In the genomic region with DNA sequence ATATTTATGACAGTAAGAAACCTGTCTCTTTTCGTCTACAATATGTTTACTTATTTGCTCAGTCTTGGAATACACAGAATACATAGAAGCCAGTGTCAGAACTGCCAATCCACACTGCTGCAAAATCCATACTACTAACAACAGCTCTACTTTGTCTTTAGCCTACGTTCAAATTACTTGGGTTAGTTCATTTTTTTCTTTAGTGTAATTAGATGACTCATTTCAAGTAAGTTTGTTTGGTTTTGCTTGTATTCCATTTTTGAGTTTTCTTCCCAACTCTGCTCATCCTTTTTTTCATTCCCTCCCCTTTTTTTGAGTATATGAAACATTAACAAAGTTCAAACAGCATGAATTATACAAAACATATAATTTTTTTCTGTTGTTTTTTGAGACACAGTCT, we compare ENCODE assay signal across 1 cellular context.
TF ChIP-seq lines count a peak whose summit lies in the region.

No MANE protein-coding gene starts in this region.

TF ChIP-seq in GM23338, 12 proteins besides CTCF, POLR2A, EP300 and RAD21 (continued from another document):
- TF ChIP-seq, protein P1, sequence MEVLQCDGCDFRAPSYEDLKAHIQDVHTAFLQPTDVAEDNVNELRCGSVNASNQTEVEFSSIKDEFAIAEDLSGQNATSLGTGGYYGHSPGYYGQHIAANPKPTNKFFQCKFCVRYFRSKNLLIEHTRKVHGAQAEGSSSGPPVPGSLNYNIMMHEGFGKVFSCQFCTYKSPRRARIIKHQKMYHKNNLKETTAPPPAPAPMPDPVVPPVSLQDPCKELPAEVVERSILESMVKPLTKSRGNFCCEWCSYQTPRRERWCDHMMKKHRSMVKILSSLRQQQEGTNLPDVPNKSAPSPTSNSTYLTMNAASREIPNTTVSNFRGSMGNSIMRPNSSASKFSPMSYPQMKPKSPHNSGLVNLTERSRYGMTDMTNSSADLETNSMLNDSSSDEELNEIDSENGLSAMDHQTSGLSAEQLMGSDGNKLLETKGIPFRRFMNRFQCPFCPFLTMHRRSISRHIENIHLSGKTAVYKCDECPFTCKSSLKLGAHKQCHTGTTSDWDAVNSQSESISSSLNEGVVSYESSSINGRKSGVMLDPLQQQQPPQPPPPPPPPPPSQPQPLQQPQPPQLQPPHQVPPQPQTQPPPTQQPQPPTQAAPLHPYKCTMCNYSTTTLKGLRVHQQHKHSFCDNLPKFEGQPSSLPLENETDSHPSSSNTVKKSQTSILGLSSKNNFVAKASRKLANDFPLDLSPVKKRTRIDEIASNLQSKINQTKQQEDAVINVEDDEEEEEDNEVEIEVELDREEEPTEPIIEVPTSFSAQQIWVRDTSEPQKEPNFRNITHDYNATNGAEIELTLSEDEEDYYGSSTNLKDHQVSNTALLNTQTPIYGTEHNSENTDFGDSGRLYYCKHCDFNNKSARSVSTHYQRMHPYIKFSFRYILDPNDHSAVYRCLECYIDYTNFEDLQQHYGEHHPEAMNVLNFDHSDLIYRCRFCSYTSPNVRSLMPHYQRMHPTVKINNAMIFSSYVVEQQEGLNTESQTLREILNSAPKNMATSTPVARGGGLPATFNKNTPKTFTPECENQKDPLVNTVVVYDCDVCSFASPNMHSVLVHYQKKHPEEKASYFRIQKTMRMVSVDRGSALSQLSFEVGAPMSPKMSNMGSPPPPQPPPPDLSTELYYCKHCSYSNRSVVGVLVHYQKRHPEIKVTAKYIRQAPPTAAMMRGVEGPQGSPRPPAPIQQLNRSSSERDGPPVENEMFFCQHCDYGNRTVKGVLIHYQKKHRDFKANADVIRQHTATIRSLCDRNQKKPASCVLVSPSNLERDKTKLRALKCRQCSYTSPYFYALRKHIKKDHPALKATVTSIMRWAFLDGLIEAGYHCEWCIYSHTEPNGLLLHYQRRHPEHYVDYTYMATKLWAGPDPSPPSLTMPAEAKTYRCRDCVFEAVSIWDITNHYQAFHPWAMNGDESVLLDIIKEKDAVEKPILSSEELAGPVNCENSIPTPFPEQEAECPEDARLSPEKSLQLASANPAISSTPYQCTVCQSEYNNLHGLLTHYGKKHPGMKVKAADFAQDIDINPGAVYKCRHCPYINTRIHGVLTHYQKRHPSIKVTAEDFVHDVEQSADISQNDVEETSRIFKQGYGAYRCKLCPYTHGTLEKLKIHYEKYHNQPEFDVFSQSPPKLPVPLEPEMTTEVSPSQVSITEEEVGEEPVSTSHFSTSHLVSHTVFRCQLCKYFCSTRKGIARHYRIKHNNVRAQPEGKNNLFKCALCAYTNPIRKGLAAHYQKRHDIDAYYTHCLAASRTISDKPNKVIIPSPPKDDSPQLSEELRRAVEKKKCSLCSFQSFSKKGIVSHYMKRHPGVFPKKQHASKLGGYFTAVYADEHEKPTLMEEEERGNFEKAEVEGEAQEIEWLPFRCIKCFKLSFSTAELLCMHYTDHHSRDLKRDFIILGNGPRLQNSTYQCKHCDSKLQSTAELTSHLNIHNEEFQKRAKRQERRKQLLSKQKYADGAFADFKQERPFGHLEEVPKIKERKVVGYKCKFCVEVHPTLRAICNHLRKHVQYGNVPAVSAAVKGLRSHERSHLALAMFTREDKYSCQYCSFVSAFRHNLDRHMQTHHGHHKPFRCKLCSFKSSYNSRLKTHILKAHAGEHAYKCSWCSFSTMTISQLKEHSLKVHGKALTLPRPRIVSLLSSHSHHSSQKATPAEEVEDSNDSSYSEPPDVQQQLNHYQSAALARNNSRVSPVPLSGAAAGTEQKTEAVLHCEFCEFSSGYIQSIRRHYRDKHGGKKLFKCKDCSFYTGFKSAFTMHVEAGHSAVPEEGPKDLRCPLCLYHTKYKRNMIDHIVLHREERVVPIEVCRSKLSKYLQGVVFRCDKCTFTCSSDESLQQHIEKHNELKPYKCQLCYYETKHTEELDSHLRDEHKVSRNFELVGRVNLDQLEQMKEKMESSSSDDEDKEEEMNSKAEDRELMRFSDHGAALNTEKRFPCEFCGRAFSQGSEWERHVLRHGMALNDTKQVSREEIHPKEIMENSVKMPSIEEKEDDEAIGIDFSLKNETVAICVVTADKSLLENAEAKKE (CRISPR knock-in tag; IDR thresholded peaks at IDR 0.05): no peak
- TF ChIP-seq EZH2phosphoT487 (IDR thresholded peaks at IDR 0.05; ENCODE audit: unreplicated experiment) (no peak), CREB1 (CRISPR knock-in tag; IDR thresholded peaks at IDR 0.05; ENCODE audit: low read depth) (no peak), NANOG (IDR thresholded peaks at IDR 0.05; ENCODE audit: borderline replicate concordance) (no peak), STAT1 (IDR thresholded peaks at IDR 0.05; ENCODE audit: unreplicated experiment) (no peak), ZNF114 (CRISPR knock-in tag; IDR thresholded peaks at IDR 0.05) (no peak)
- TF ChIP-seq, protein P2, sequence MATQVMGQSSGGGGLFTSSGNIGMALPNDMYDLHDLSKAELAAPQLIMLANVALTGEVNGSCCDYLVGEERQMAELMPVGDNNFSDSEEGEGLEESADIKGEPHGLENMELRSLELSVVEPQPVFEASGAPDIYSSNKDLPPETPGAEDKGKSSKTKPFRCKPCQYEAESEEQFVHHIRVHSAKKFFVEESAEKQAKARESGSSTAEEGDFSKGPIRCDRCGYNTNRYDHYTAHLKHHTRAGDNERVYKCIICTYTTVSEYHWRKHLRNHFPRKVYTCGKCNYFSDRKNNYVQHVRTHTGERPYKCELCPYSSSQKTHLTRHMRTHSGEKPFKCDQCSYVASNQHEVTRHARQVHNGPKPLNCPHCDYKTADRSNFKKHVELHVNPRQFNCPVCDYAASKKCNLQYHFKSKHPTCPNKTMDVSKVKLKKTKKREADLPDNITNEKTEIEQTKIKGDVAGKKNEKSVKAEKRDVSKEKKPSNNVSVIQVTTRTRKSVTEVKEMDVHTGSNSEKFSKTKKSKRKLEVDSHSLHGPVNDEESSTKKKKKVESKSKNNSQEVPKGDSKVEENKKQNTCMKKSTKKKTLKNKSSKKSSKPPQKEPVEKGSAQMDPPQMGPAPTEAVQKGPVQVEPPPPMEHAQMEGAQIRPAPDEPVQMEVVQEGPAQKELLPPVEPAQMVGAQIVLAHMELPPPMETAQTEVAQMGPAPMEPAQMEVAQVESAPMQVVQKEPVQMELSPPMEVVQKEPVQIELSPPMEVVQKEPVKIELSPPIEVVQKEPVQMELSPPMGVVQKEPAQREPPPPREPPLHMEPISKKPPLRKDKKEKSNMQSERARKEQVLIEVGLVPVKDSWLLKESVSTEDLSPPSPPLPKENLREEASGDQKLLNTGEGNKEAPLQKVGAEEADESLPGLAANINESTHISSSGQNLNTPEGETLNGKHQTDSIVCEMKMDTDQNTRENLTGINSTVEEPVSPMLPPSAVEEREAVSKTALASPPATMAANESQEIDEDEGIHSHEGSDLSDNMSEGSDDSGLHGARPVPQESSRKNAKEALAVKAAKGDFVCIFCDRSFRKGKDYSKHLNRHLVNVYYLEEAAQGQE (IDR thresholded peaks at IDR 0.05; ENCODE audit: unreplicated experiment): no peak
